18 cellular contexts compared by ENCODE assay signal in the genomic region with DNA sequence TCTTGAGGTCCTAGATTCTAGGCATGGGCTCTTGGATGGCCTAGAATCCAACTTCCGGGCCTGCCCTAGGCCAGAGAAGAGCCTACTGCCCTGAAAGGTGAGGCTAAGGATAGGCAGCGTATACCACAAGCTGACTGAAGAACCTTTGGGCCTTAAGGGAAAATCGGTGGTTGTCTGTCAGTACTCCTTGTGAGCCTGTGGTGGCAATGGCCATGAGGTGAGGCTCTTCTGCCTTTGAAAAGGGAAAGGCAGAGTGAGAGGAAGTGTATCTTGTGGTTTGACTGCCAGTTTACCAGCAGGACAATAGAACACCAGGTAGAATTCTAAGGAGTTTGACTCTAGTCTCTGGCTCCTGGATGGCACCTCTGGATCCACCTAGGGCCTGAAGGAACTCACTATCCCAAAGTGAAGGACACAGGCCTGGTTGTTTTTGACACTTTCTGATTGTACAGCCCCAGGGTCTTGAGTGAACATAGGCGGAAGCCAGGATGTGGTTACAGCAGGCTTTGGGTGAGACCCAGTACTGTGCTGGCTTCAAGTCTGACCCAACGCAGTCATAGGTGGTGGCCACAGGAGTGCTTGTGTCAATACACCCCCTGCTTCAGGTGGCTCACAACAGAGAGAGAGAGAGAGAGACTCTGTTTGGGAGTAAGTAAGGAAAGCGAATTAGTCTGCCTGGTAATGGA. TPM values are rescaled to one million over a fixed set of nuclear protein-coding genes. Genes with fewer than 3 reads are reported as not detected.
"Had no signal": no experiment of that assay in that cellular context is flagged by ENCODE, and none has a peak within 500 bp of the region (broad histone marks: within the 10 kb centered on the region; RNA-seq: fewer than 3 reads in every experiment).

No MANE protein-coding gene starts in this region.

- H3K9me3 Mint-ChIP-seq: activated CD4-positive, alpha-beta T cell treated with anti-CD3 and anti-CD28 coated beads, Interleukin-2, amount 10 ng/mL, durations not matched to agents 24 days and 14 days; dendritic cell treated with granulocyte-macrophage colony-stimulating factor and Interleukin-4, amounts not matched to agents 40 ng/mL and 50 ng/mL, for 4 days had no signal

- H3K4me3 ChIP-seq: lower lobe of right lung, psoas muscle, right lobe of liver, spleen had no signal

- H3K36me3 ChIP-seq: lower lobe of right lung, right lobe of liver, spleen had no signal

- H3K36me3 Mint-ChIP-seq: brain; stimulated activated naive B cell treated with anti-CD40 and anti-IgM and Interleukin-4, amounts not matched to agents 10 μg/mL and 1 μg/mL and 100 μg/mL, for 72 hours had no signal

- H3K4me3 Mint-ChIP-seq: activated CD4-positive, alpha-beta T cell treated with anti-CD3 and anti-CD28 coated beads, Interleukin-2, amount 10 ng/mL, durations not matched to agents 24 days and 14 days; activated T-cell treated with anti-CD3 and anti-CD28 coated beads, Interleukin-2, amount 50 U/mL, for 4 hours; brain; dendritic cell treated with granulocyte-macrophage colony-stimulating factor and Interleukin-4, amounts not matched to agents 40 ng/mL and 50 ng/mL, for 4 days; naive B cell; stimulated activated naive B cell treated with anti-CD40 and anti-IgM and Interleukin-4, amounts not matched to agents 10 μg/mL and 1 μg/mL and 100 μg/mL, for 72 hours; type B pancreatic cell had no signal

- DNase-seq: activated CD4-positive, alpha-beta T cell treated with anti-CD3 and anti-CD28 coated beads, Interleukin-2, amount 10 ng/mL, durations not matched to agents 24 days and 14 days; activated naive CD4-positive, alpha-beta T cell; activated T-cell treated with anti-CD3 and anti-CD28 coated beads, Interleukin-2, amount 50 U/mL, for 4 hours; amniotic stem cell; cerebellar nuclear complex; hypothalamus; lower lobe of right lung; naive B cell; psoas muscle; right lobe of liver; spleen; stimulated activated CD4-positive, alpha-beta T cell treated with anti-CD3 and anti-CD28 coated beads, Interleukin-1b, Interleukin-23, amount 100 ng/mL, for 48 hours; stimulated activated naive B cell treated with anti-CD40 and anti-IgM and Interleukin-4, amounts not matched to agents 10 μg/mL and 1 μg/mL and 100 μg/mL, for 72 hours had no signal

- H3K27me3 Mint-ChIP-seq: dendritic cell treated with granulocyte-macrophage colony-stimulating factor and Interleukin-4, amounts not matched to agents 40 ng/mL and 50 ng/mL, for 4 days; type B pancreatic cell had no signal

- H3K4me1 Mint-ChIP-seq: naive B cell; stimulated activated naive B cell treated with anti-CD40 and anti-IgM and Interleukin-4, amounts not matched to agents 10 μg/mL and 1 μg/mL and 100 μg/mL, for 72 hours had no signal

- H3K27ac Mint-ChIP-seq: activated CD4-positive, alpha-beta T cell treated with anti-CD3 and anti-CD28 coated beads, Interleukin-2, amount 10 ng/mL, durations not matched to agents 24 days and 14 days; dendritic cell treated with granulocyte-macrophage colony-stimulating factor and Interleukin-4, amounts not matched to agents 40 ng/mL and 50 ng/mL, for 4 days; naive B cell; stimulated activated naive B cell treated with anti-CD40 and anti-IgM and Interleukin-4, amounts not matched to agents 10 μg/mL and 1 μg/mL and 100 μg/mL, for 72 hours; type B pancreatic cell had no signal

- H3K27me3 ChIP-seq: right lobe of liver, spleen had no signal

- H3K4me1 ChIP-seq: lower lobe of right lung, psoas muscle, right lobe of liver, spleen had no signal

- H3K27ac ChIP-seq: lower lobe of right lung, psoas muscle, right lobe of liver, spleen had no signal

- ATAC-seq: activated T-cell treated with anti-CD3 and anti-CD28 coated beads, Interleukin-2, amount 50 U/mL, for 4 hours; lower lobe of right lung; right lobe of liver; stimulated activated naive B cell treated with anti-CD40 and anti-IgM and Interleukin-4, amounts not matched to agents 10 μg/mL and 1 μg/mL and 100 μg/mL, for 72 hours had no signal

- H3K9me3 ChIP-seq: lower lobe of right lung, right lobe of liver, spleen had no signal

RNA-seq across cellular contexts. Expression of a gene that starts 20.9 kb away (rescaled TPM):
- total RNA-seq: activated CD4-positive, alpha-beta T cell treated with anti-CD3 and anti-CD28 coated beads, Interleukin-2, amount 10 ng/mL, durations not matched to agents 24 days and 14 days; activated T-cell treated with anti-CD3 and anti-CD28 coated beads, Interleukin-2, amount 50 U/mL, for 4 hours; epithelial cell of proximal tubule; lower lobe of right lung; omental fat pad; right lobe of liver; spleen had no signal
